27 cellular contexts compared by ENCODE assay signal in genomic region chr19:23318143-23318542, GRCh38.
DNase-seq lines count a peak whose midpoint lies in the region; TF ChIP-seq lines count a peak whose summit lies in the region.
"Had no signal": no experiment of that assay in that cellular context is flagged by ENCODE, and none has a peak within 500 bp of the region (broad histone marks: within the 10 kb centered on the region; RNA-seq: fewer than 3 reads in every experiment).

No MANE protein-coding gene starts in this region.

- intact Hi-C loops in activated CD4-positive, alpha-beta memory T cell treated with anti-CD3 and anti-CD28 coated beads for 36 hours (cut with micrococcal nuclease) = no loop called here
- intact Hi-C loops in head of caudate nucleus (cut with DNase I) = no loop called here

- H3K27ac Mint-ChIP-seq in activated CD4-positive, alpha-beta memory T cell treated with anti-CD3 and anti-CD28 coated beads for 36 hours = no peak overlapping the region
- no peak overlapping the region for H3K27ac Mint-ChIP-seq in activated CD4-positive, alpha-beta memory T cell treated with anti-CD3 and anti-CD28 coated beads, Interleukin-2, amount 10 ng/mL, durations not matched to agents 7 days and 5 days
- H3K27ac Mint-ChIP-seq: activated CD4-positive, alpha-beta T cell treated with anti-CD3 and anti-CD28 coated beads, Interleukin-2, amount 10 ng/mL, durations not matched to agents 7 days and 5 days; CD8-positive, alpha-beta memory T cell; effector memory CD8-positive, alpha-beta T cell; nephron; T-helper 1 cell treated with Interleukin-12 subunit alpha and Interleukin-12 subunit beta and Interleukin-4 antibody, amounts not matched to agents 30 μg/mL and 1 μg/mL, for 36 hours had no signal

- CTCF ChIA-PET in activated CD4-positive, alpha-beta memory T cell treated with anti-CD3 and anti-CD28 coated beads for 36 hours (lab: Charles Lee) = no interaction called here
- CTCF ChIA-PET in activated CD4-positive, alpha-beta memory T cell treated with anti-CD3 and anti-CD28 coated beads, Interleukin-2, amount 10 ng/mL, durations not matched to agents 7 days and 5 days (lab: Charles Lee) = no interaction called here
- CTCF ChIA-PET in RWPE1 (lab: Yijun Ruan, JAX) = no interaction called here

- H3K36me3 Mint-ChIP-seq in activated CD4-positive, alpha-beta memory T cell treated with anti-CD3 and anti-CD28 coated beads for 36 hours = no peaks in the 10 kb centered on the region
- H3K36me3 Mint-ChIP-seq in activated CD4-positive, alpha-beta memory T cell treated with anti-CD3 and anti-CD28 coated beads, Interleukin-2, amount 10 ng/mL, durations not matched to agents 7 days and 5 days (ENCODE audit: low read depth) = no peaks in the 10 kb centered on the region

- no peak overlapping the region for H3K27ac ChIP-seq in RWPE1
- H3K27ac ChIP-seq: coronary artery, esophagus muscularis mucosa, spleen, upper lobe of right lung had no signal

- POLR2A ChIA-PET in activated CD4-positive, alpha-beta memory T cell treated with anti-CD3 and anti-CD28 coated beads for 36 hours (lab: Charles Lee) = no interaction called here
- POLR2A ChIA-PET in activated CD4-positive, alpha-beta memory T cell treated with anti-CD3 and anti-CD28 coated beads, Interleukin-2, amount 10 ng/mL, durations not matched to agents 7 days and 5 days (lab: Charles Lee) = no interaction called here
- POLR2A ChIA-PET in RWPE1 (lab: Yijun Ruan, JAX; ENCODE audit: low non-redundant PET) = no interaction called here

- H3K27me3 Mint-ChIP-seq in activated CD4-positive, alpha-beta memory T cell treated with anti-CD3 and anti-CD28 coated beads for 36 hours = no peaks in the 10 kb centered on the region
- H3K27me3 Mint-ChIP-seq in activated CD4-positive, alpha-beta memory T cell treated with anti-CD3 and anti-CD28 coated beads, Interleukin-2, amount 10 ng/mL, durations not matched to agents 7 days and 5 days = no peaks in the 10 kb centered on the region
- H3K27me3 Mint-ChIP-seq: activated CD4-positive, alpha-beta T cell treated with anti-CD3 and anti-CD28 coated beads, Interleukin-2, amount 10 ng/mL, durations not matched to agents 7 days and 5 days; effector memory CD8-positive, alpha-beta T cell had no signal

- H3K9me3 Mint-ChIP-seq in activated CD4-positive, alpha-beta memory T cell treated with anti-CD3 and anti-CD28 coated beads for 36 hours = peaks cover 20% of the 10 kb centered on the region
- peaks cover 40% of the 10 kb centered on the region for H3K9me3 Mint-ChIP-seq in activated CD4-positive, alpha-beta memory T cell treated with anti-CD3 and anti-CD28 coated beads, Interleukin-2, amount 10 ng/mL, durations not matched to agents 7 days and 5 days

- TF ChIP-seq CTCF in RWPE1 (conservative IDR thresholded peaks at IDR 0.05; ENCODE audit: low read depth) = no peak

- peak; percentile 41 for DNase-seq in activated CD4-positive, alpha-beta memory T cell treated with anti-CD3 and anti-CD28 coated beads for 36 hours
- no peak for DNase-seq in activated CD4-positive, alpha-beta memory T cell treated with anti-CD3 and anti-CD28 coated beads, Interleukin-2, amount 10 ng/mL, durations not matched to agents 7 days and 5 days
- DNase-seq in EL = peak; percentile 15
- peak; percentile 6 for DNase-seq in RWPE1 (ENCODE audit: low spot score)
- peak in 36 of 42 donors; percentile 7 to 86 (median 55) for DNase-seq in head of caudate nucleus
- DNase-seq in UCSD-AML1 (lab: John Stamatoyannopoulos, UW; ENCODE audit: unreplicated experiment) = no peak
- no peak for DNase-seq in NCI-H524 treated with DMSO at 0.1 percent for 48 hours (lab: John Stamatoyannopoulos, UW)
- no peak for DNase-seq in NCI-H1694 treated with DMSO at 0.1 percent for 48 hours (lab: John Stamatoyannopoulos, UW)
- DNase-seq: activated CD4-positive, alpha-beta T cell treated with anti-CD3 and anti-CD28 coated beads, Interleukin-2, amount 10 ng/mL, durations not matched to agents 7 days and 5 days; activated gamma-delta T cell treated with Interleukin-2 at 50 U/mL for 16 hours; AML-193; amygdala; CD8-positive, alpha-beta memory T cell; effector memory CD8-positive, alpha-beta T cell; GDM1; islet precursor cell; MG63; mucosa of descending colon; NCI-H1436; spleen; stimulated activated CD8-positive, alpha-beta memory T cell treated with anti-CD3 and anti-CD28 coated beads, Interleukin-4, amount 100 ng/mL, for 48 hours; substantia nigra; upper lobe of right lung had no signal

- no peak overlapping the region for H3K4me3 Mint-ChIP-seq in activated CD4-positive, alpha-beta memory T cell treated with anti-CD3 and anti-CD28 coated beads for 36 hours
- H3K4me3 Mint-ChIP-seq in activated CD4-positive, alpha-beta memory T cell treated with anti-CD3 and anti-CD28 coated beads, Interleukin-2, amount 10 ng/mL, durations not matched to agents 7 days and 5 days = no peak overlapping the region
- H3K4me3 Mint-ChIP-seq: activated CD4-positive, alpha-beta T cell treated with anti-CD3 and anti-CD28 coated beads, Interleukin-2, amount 10 ng/mL, durations not matched to agents 7 days and 5 days; CD8-positive, alpha-beta memory T cell; effector memory CD8-positive, alpha-beta T cell; nephron; T-helper 1 cell treated with Interleukin-12 subunit alpha and Interleukin-12 subunit beta and Interleukin-4 antibody, amounts not matched to agents 30 μg/mL and 1 μg/mL, for 36 hours had no signal

- H3K4me1 Mint-ChIP-seq in activated CD4-positive, alpha-beta memory T cell treated with anti-CD3 and anti-CD28 coated beads for 36 hours (ENCODE audit: low read depth) = peaks cover 4% of the 10 kb centered on the region
- no peaks in the 10 kb centered on the region for H3K4me1 Mint-ChIP-seq in activated CD4-positive, alpha-beta memory T cell treated with anti-CD3 and anti-CD28 coated beads, Interleukin-2, amount 10 ng/mL, durations not matched to agents 7 days and 5 days
- H3K4me1 Mint-ChIP-seq: activated CD4-positive, alpha-beta T cell treated with anti-CD3 and anti-CD28 coated beads, Interleukin-2, amount 10 ng/mL, durations not matched to agents 7 days and 5 days; CD8-positive, alpha-beta memory T cell; nephron had no signal

Comparison
In these comparisons a context has a peak if more than half of its experiments do, and no peak if none do; other contexts are left out.
1. DNase-seq: peak in activated CD4-positive, alpha-beta memory T cell treated with anti-CD3 and anti-CD28 coated beads for 36 hours (single experiment), EL (single experiment), RWPE1 (single experiment) and head of caudate nucleus (36 of 42); none in activated CD4-positive, alpha-beta memory T cell treated with anti-CD3 and anti-CD28 coated beads, Interleukin-2, amount 10 ng/mL, durations not matched to agents 7 days and 5 days (single experiment), UCSD-AML1 (single experiment), NCI-H524 treated with DMSO at 0.1 percent for 48 hours (single experiment) and NCI-H1694 treated with DMSO at 0.1 percent for 48 hours (single experiment).